ENCODE assay signal across 2 cellular contexts in genomic region chr1:67722292-67722944, GRCh38.
TF ChIP-seq lines count a peak whose summit lies in the region.

No MANE protein-coding gene starts in this region.

TF ChIP-seq in A549, 52 proteins besides CTCF, POLR2A, EP300 and RAD21:
- no peak for TF ChIP-seq RCOR1 (IDR thresholded peaks at IDR 0.05; ENCODE audit: low read depth, low read length)
- no peak for TF ChIP-seq RFX5 (IDR thresholded peaks at IDR 0.05)
- TF ChIP-seq MAX (IDR thresholded peaks at IDR 0.05): no peak

TF ChIP-seq in GM12878, 131 proteins besides CTCF, POLR2A, EP300 and RAD21:
- no peak for TF ChIP-seq RUNX3 (IDR thresholded peaks at IDR 0.05; ENCODE audit: low read length)
- TF ChIP-seq NKRF (conservative IDR thresholded peaks at IDR 0.05): no peak
- no peak for TF ChIP-seq HDAC6 (IDR thresholded peaks at IDR 0.05; ENCODE audit: unreplicated experiment)
- TF ChIP-seq MTA3 (IDR thresholded peaks at IDR 0.05; ENCODE audit: borderline replicate concordance, low read length): no peak
- TF ChIP-seq FOXK2 (IDR thresholded peaks at IDR 0.05): no peak
- no peak for TF ChIP-seq SMAD1 (IDR thresholded peaks at IDR 0.05; ENCODE audit: low read depth, partially characterized antibody)
- no peak for TF ChIP-seq PAX5 (IDR thresholded peaks at IDR 0.05; ENCODE audit: borderline replicate concordance, low read depth, low read length)
- no peak for TF ChIP-seq REST (IDR thresholded peaks at IDR 0.05; ENCODE audit: low read depth, low read length)
- TF ChIP-seq IRF3 (IDR thresholded peaks at IDR 0.05): no peak
- no peak for TF ChIP-seq JUND (IDR thresholded peaks at IDR 0.05; ENCODE audit: low read depth, low read length)
- TF ChIP-seq NFYA (IDR thresholded peaks at IDR 0.05; ENCODE audit: borderline replicate concordance, low read depth, low read length): no peak
- TF ChIP-seq BCL3 (IDR thresholded peaks at IDR 0.05; ENCODE audit: borderline replicate concordance, insufficient read depth, low read depth, low read length, poor library complexity, severe bottlenecking): no peak
- TF ChIP-seq CHD1 (IDR thresholded peaks at IDR 0.05; ENCODE audit: low read depth, low read length): no peak
